Comparison of ENCODE assay signal across 14 cellular contexts in genomic region chr5:36300181-36300926, GRCh38. TPM values are rescaled to one million over a fixed set of nuclear protein-coding genes. Genes with fewer than 3 reads are reported as not detected.
DNase-seq lines count a peak whose midpoint lies in the region; ATAC-seq, FAIRE-seq and TF ChIP-seq lines count a peak whose summit lies in the region.
"Had no signal": no experiment of that assay in that cellular context is flagged by ENCODE, and none has a peak within 500 bp of the region (broad histone marks: within the 10 kb centered on the region; RNA-seq: fewer than 3 reads in every experiment).

No MANE protein-coding gene starts in this region.

- H3K36me3 Mint-ChIP-seq in nephron progenitor cell (ENCODE audit: low read depth), result no peaks in the 10 kb centered on the region
- H3K36me3 Mint-ChIP-seq: immature natural killer cell had no signal

- intact Hi-C loops in left ventricle myocardium inferior (cut with micrococcal nuclease), result loop anchor here (5.0 kb wide), 1 partner anchor 33 kb away; no protein-coding TSS in a partner anchor
- intact Hi-C loops in Right ventricle myocardium inferior (cut with DNase I), result loop anchor here (5.0 to 10.0 kb wide), 2 partner anchors 56 to 123 kb away; partner anchors contain the start of gene NADK2
- intact Hi-C loops in endothelial cell of umbilical vein (cut with micrococcal nuclease), result loop anchor here (10.0 kb wide), 1 partner anchor 336 kb away; no protein-coding TSS in a partner anchor

- no peak overlapping the region for H3K9ac ChIP-seq in endothelial cell of umbilical vein (replicated peaks; ENCODE audit: extremely low read depth, insufficient read depth, low read length)

- H3K27ac ChIP-seq in left ventricle myocardium inferior (replicated peaks) (no peak overlapping the region), endothelial cell of umbilical vein (ENCODE audit: insufficient read depth, low read depth, low read length) (no peak overlapping the region)

- H3K27me3 Mint-ChIP-seq in nephron progenitor cell (ENCODE audit: low read depth, poor library complexity), result peaks cover 3% of the 10 kb centered on the region

- H3K79me2 ChIP-seq in endothelial cell of umbilical vein (ENCODE audit: control insufficient read depth, insufficient read depth, low read length), result no peaks in the 10 kb centered on the region

- H3K9me1 ChIP-seq in endothelial cell of umbilical vein (replicated peaks; ENCODE audit: control insufficient read depth, extremely low read depth, insufficient read depth, low read length), result no peaks in the 10 kb centered on the region

- no peak overlapping the region for H2AFZ ChIP-seq in endothelial cell of umbilical vein (ENCODE audit: low read depth, low read length)

- H4K20me1 ChIP-seq in endothelial cell of umbilical vein (replicated peaks; ENCODE audit: control insufficient read depth, extremely low read depth, insufficient read depth, low read length), result no peaks in the 10 kb centered on the region

- no TSS peak for BruUV-seq in endothelial cell of umbilical vein (replicated peaks; lab: Mats Ljungman, UMichigan)

- peaks cover 27% of the 10 kb centered on the region for H3K4me1 Mint-ChIP-seq in nephron progenitor cell
- H3K4me1 Mint-ChIP-seq: immature natural killer cell had no signal

- H3K4me3 Mint-ChIP-seq in nephron progenitor cell, result no peak overlapping the region
- H3K4me3 Mint-ChIP-seq: activated CD8-positive, alpha-beta T cell treated with anti-CD3 and anti-CD28 coated beads, Interleukin-2, amount 10 ng/mL, durations not matched to agents 7 days and 5 days; immature natural killer cell had no signal

- H3K4me3 ChIP-seq in left ventricle myocardium inferior, result peak overlapping the region; percentile 53
- no peak overlapping the region for H3K4me3 ChIP-seq in endothelial cell of umbilical vein (replicated peaks in 1 of 3; ENCODE audit: insufficient read depth in 1 of 3, low read depth in 1 of 3, low read length in 3 of 3)

- FAIRE-seq in endothelial cell of umbilical vein (lab: Jason Lieb, UNC), result no peak

- H3K4me1 ChIP-seq in left ventricle myocardium inferior (peaks cover 29% of the 10 kb centered on the region), endothelial cell of umbilical vein (ENCODE audit: control insufficient read depth, extremely low read depth, insufficient read depth, low read length) (no peaks in the 10 kb centered on the region)

- no peak for ATAC-seq in Right ventricle myocardium inferior
- ATAC-seq in HG03039 (IDR thresholded peaks at IDR 0.05; ENCODE audit: unreplicated experiment), result no peak
- ATAC-seq: activated CD8-positive, alpha-beta T cell treated with anti-CD3 and anti-CD28 coated beads, Interleukin-2, amount 10 ng/mL, durations not matched to agents 7 days and 5 days had no signal

- no peak overlapping the region for H3K4me2 ChIP-seq in endothelial cell of umbilical vein (ENCODE audit: insufficient read depth, low read length)

- peaks cover 3% of the 10 kb centered on the region for H3K9me3 Mint-ChIP-seq in nephron progenitor cell
- H3K9me3 Mint-ChIP-seq: immature natural killer cell had no signal

- H3K27me3 ChIP-seq in left ventricle myocardium inferior (ENCODE audit: low read depth) (no peaks in the 10 kb centered on the region), endothelial cell of umbilical vein (ENCODE audit: control insufficient read depth in 2 of 2, insufficient read depth in 2 of 2, low read length in 2 of 2) (peaks cover 0 to 15% of the 10 kb centered on the region in 2 experiments)
- H3K27me3 ChIP-seq: esophagus squamous epithelium had no signal

- no peaks in the 10 kb centered on the region for H3K9me3 ChIP-seq in left ventricle myocardium inferior (replicated peaks)
- H3K9me3 ChIP-seq in endothelial cell of umbilical vein (replicated peaks; ENCODE audit: control insufficient read depth, insufficient read depth, low read length), result no peaks in the 10 kb centered on the region
- H3K9me3 ChIP-seq: esophagus squamous epithelium had no signal

- CTCF ChIA-PET in endothelial cell of umbilical vein (lab: Charles Lee), result interaction anchor here (2.2 to 5.2 kb wide), 3 partner anchors 23 to 123 kb away, joined by 8 to 31 read pairs (median 13); no protein-coding TSS in a partner anchor

- DNase-seq in left ventricle myocardium inferior, result no peak
- DNase-seq in Right ventricle myocardium inferior (ENCODE audit: missing footprints), result no peak
- DNase-seq in endothelial cell of umbilical vein (ENCODE audit: low read depth, low spot score), result no peak
- no peak for DNase-seq in nephron progenitor cell
- no peak for DNase-seq in globus pallidus (ENCODE audit: low spot score)
- no peak for DNase-seq in Ammon's horn (ENCODE audit: low spot score)
- no peak for DNase-seq in SW480 (ENCODE audit: low spot score)
- DNase-seq: activated CD8-positive, alpha-beta T cell treated with anti-CD3 and anti-CD28 coated beads, Interleukin-2, amount 10 ng/mL, durations not matched to agents 7 days and 5 days; esophagus squamous epithelium; immature natural killer cell; NCI-H1105 treated with DMSO at 0.1 percent for 48 hours; NCI-H524 treated with DMSO at 0.1 percent for 48 hours; RPMI8226 had no signal

- H3K36me3 ChIP-seq in left ventricle myocardium inferior (no peaks in the 10 kb centered on the region), endothelial cell of umbilical vein (ENCODE audit: control insufficient read depth in 2 of 2, extremely low read depth in 1 of 2, insufficient read depth in 2 of 2, low read length in 2 of 2) (no peaks in the 10 kb centered on the region)
- H3K36me3 ChIP-seq: esophagus squamous epithelium had no signal

- dilution Hi-C loops in endothelial cell of umbilical vein (cut with MboI; ENCODE audit: extremely low pct_ligation_motif_present, low sequenced_read_pairs), result no loop called here

- H3K27ac Mint-ChIP-seq in nephron progenitor cell, result peak overlapping the region; percentile 68
- H3K27ac Mint-ChIP-seq: activated CD8-positive, alpha-beta T cell treated with anti-CD3 and anti-CD28 coated beads, Interleukin-2, amount 10 ng/mL, durations not matched to agents 7 days and 5 days; immature natural killer cell had no signal

- TF ChIP-seq CTCF in left ventricle myocardium inferior (IDR thresholded peaks at IDR 0.05; ENCODE audit: borderline replicate concordance) (no peak), endothelial cell of umbilical vein (IDR thresholded peaks at IDR 0.05; ENCODE audit: extremely low read depth in 1 of 2, insufficient read depth in 1 of 2, low read depth in 1 of 2, low read length in 2 of 2) (no peak), nephron progenitor cell (IDR thresholded peaks at IDR 0.05) (no peak)

- POLR2A ChIA-PET in endothelial cell of umbilical vein (lab: Charles Lee), result no interaction called here

- TF ChIP-seq POLR2A in endothelial cell of umbilical vein (IDR thresholded peaks at IDR 0.05; ENCODE audit: low read depth, low read length), result no peak

TF ChIP-seq in endothelial cell of umbilical vein, 7 proteins besides CTCF, POLR2A, EP300 and RAD21:
- peak; percentile 18 for TF ChIP-seq JUN (IDR thresholded peaks at IDR 0.05; ENCODE audit: borderline replicate concordance, insufficient read depth, insufficient read length, low read depth)
- TF ChIP-seq, protein P1, sequence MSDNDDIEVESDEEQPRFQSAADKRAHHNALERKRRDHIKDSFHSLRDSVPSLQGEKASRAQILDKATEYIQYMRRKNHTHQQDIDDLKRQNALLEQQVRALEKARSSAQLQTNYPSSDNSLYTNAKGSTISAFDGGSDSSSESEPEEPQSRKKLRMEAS (IDR thresholded peaks at IDR 0.05; ENCODE audit: insufficient read depth, insufficient read length), result no peak
- no peak for TF ChIP-seq FOS (IDR thresholded peaks at IDR 0.05; ENCODE audit: borderline replicate concordance, insufficient read depth, low read length)
- TF ChIP-seq MYC (IDR thresholded peaks at IDR 0.05; ENCODE audit: low read depth, low read length), result no peak

RNA-seq across cellular contexts. Expression of gene RANBP3L, which starts 1.3 kb away (rescaled TPM):
- total RNA-seq in left ventricle myocardium inferior, result 0.47 TPM
- 0.49 TPM for total RNA-seq in Right ventricle myocardium inferior
- not detected in 2 replicates for total RNA-seq in endothelial cell of umbilical vein
- not detected in 2 replicates for polyA plus RNA-seq in endothelial cell of umbilical vein
- polyA plus RNA-seq in endothelial cell of umbilical vein (2011; cell fraction: cytosol; rRNA removed), result not detected in 2 replicates
- polyA plus RNA-seq in endothelial cell of umbilical vein (2011; cell fraction: nucleus; rRNA removed), result not detected in 2 replicates
- not detected in 2 replicates for polyA plus RNA-seq in endothelial cell of umbilical vein (2012)
- not detected in 2 replicates for polyA minus RNA-seq in endothelial cell of umbilical vein
- not detected for polyA minus RNA-seq in endothelial cell of umbilical vein (2011; cell fraction: cytosol; rRNA and poly(A)+ RNA removed)
- polyA minus RNA-seq in endothelial cell of umbilical vein (2011; cell fraction: nucleus; rRNA and poly(A)+ RNA removed), result not detected in 2 replicates
- total RNA-seq: activated CD8-positive, alpha-beta T cell treated with anti-CD3 and anti-CD28 coated beads, Interleukin-2, amount 10 ng/mL, durations not matched to agents 7 days and 5 days had no signal
- polyA plus RNA-seq: immature natural killer cell had no signal

RNA-seq across cellular contexts. Expression of gene NADK2, which starts 58.6 kb away (rescaled TPM):
- total RNA-seq in left ventricle myocardium inferior, result 35.4 TPM
- 39.4 TPM for total RNA-seq in Right ventricle myocardium inferior
- 18.2 and 20.3 TPM in 2 replicates for total RNA-seq in endothelial cell of umbilical vein
- polyA plus RNA-seq in endothelial cell of umbilical vein, result 3.6 and 4.0 TPM in 2 replicates
- 5.9 and 6.4 TPM in 2 replicates for polyA plus RNA-seq in endothelial cell of umbilical vein (2011; cell fraction: cytosol; rRNA removed)
- 6.7 and 12.9 TPM in 2 replicates for polyA plus RNA-seq in endothelial cell of umbilical vein (2011; cell fraction: nucleus; rRNA removed)
- 13.9 and 15.1 TPM in 2 replicates for polyA plus RNA-seq in endothelial cell of umbilical vein (2012)
- 11.1 and 16.8 TPM in 2 replicates for polyA minus RNA-seq in endothelial cell of umbilical vein
- 29.8 TPM for polyA minus RNA-seq in endothelial cell of umbilical vein (2011; cell fraction: cytosol; rRNA and poly(A)+ RNA removed)
- 4.8 and 6.7 TPM in 2 replicates for polyA minus RNA-seq in endothelial cell of umbilical vein (2011; cell fraction: nucleus; rRNA and poly(A)+ RNA removed)
